ENCODE assay signal across 26 cellular contexts in genomic region chr12:89723276-89723675, GRCh38.
"Had no signal": no experiment of that assay in that cellular context is flagged by ENCODE, and none has a peak within 500 bp of the region (broad histone marks: within the 10 kb centered on the region; RNA-seq: fewer than 3 reads in every experiment).

No MANE protein-coding gene starts in this region.

- ATAC-seq: effector memory CD8-positive, alpha-beta T cell; esophagus mucosa; foreskin keratinocyte; gastrocnemius medialis; gastroesophageal sphincter; heart left ventricle; heart right ventricle had no signal

- FAIRE-seq: endothelial cell of umbilical vein had no signal

- H3K4me1 Mint-ChIP-seq: endodermal cell had no signal

- H3K4me1 ChIP-seq: colonic mucosa, esophagus muscularis mucosa, esophagus squamous epithelium, gastrocnemius medialis, gastroesophageal sphincter, heart left ventricle, heart right ventricle had no signal

- H3K9me3 ChIP-seq: colonic mucosa, esophagus muscularis mucosa, esophagus squamous epithelium, gastrocnemius medialis, gastroesophageal sphincter, heart left ventricle had no signal

- H3K4me3 ChIP-seq: colonic mucosa, coronary artery, dorsolateral prefrontal cortex, esophagus muscularis mucosa, esophagus squamous epithelium, gastrocnemius medialis, gastroesophageal sphincter, heart left ventricle, heart right ventricle had no signal

- H3K27me3 ChIP-seq: colonic mucosa, dorsolateral prefrontal cortex, esophagus muscularis mucosa, esophagus squamous epithelium, foreskin keratinocyte, gastrocnemius medialis, gastroesophageal sphincter, heart left ventricle, heart right ventricle had no signal

- DNase-seq: colonic mucosa; cortex of kidney; dermis blood vessel endothelial cell; dorsolateral prefrontal cortex; effector CD4-positive, alpha-beta T cell; effector CD8-positive, alpha-beta T cell; effector memory CD4-positive, alpha-beta T cell; effector memory CD8-positive, alpha-beta T cell; endodermal cell; erythroblast; esophagus squamous epithelium; foreskin fibroblast; foreskin keratinocyte; foreskin melanocyte; gastrocnemius medialis; glutamatergic neuron; head of caudate nucleus; heart left ventricle; heart right ventricle had no signal

- H3K4me3 Mint-ChIP-seq: dendritic cell treated with granulocyte-macrophage colony-stimulating factor and Interleukin-4, amounts not matched to agents 40 ng/mL and 50 ng/mL, for 4 days; effector memory CD8-positive, alpha-beta T cell; endodermal cell had no signal

- H3K36me3 ChIP-seq: colonic mucosa, esophagus muscularis mucosa, esophagus squamous epithelium, gastrocnemius medialis, gastroesophageal sphincter, heart left ventricle, heart right ventricle had no signal

- H3K27ac Mint-ChIP-seq: dendritic cell treated with granulocyte-macrophage colony-stimulating factor and Interleukin-4, amounts not matched to agents 40 ng/mL and 50 ng/mL, for 4 days; effector memory CD8-positive, alpha-beta T cell; endodermal cell had no signal

- H3K27ac ChIP-seq: colonic mucosa, coronary artery, dorsolateral prefrontal cortex, epithelial cell of prostate, esophagus muscularis mucosa, esophagus squamous epithelium, foreskin keratinocyte, gastrocnemius medialis, gastroesophageal sphincter, heart left ventricle, heart right ventricle had no signal

- H3K27me3 Mint-ChIP-seq: dendritic cell treated with granulocyte-macrophage colony-stimulating factor and Interleukin-4, amounts not matched to agents 40 ng/mL and 50 ng/mL, for 4 days; effector memory CD8-positive, alpha-beta T cell had no signal

- H3K9me3 Mint-ChIP-seq: effector memory CD8-positive, alpha-beta T cell had no signal
